8 cellular contexts compared by ENCODE assay signal in genomic region chr3:11513125-11513816, GRCh38.
DNase-seq lines count a peak whose midpoint lies in the region; ATAC-seq and TF ChIP-seq lines count a peak whose summit lies in the region.
"Not testable (repeated sequence)": the region's sequence is repeated elsewhere in the genome, so short reads cannot be mapped to it uniquely, and the experiment has no call there.

No MANE protein-coding gene starts in this region.

- TF ChIP-seq POLR2A in heart left ventricle (IDR thresholded peaks at IDR 0.05); stomach (IDR thresholded peaks at IDR 0.05); upper lobe of left lung (IDR thresholded peaks at IDR 0.05): not testable (repeated sequence)

- not testable (repeated sequence) for H3K36me3 ChIP-seq in ACC112 (ENCODE audit: insufficient read depth, low read length); SK-N-SH (replicated peaks in 1 of 2; ENCODE audit: control insufficient read depth in 1 of 2, insufficient read depth in 2 of 2, low read length in 1 of 2); heart left ventricle; lower lobe of right lung; stomach; upper lobe of left lung

- H3K27me3 ChIP-seq in ACC112 (ENCODE audit: insufficient read depth, low read length); SK-N-SH (ENCODE audit: insufficient read depth); heart left ventricle; lower lobe of right lung (ENCODE audit: low read depth); stomach; upper lobe of left lung: not testable (repeated sequence)

- H4K20me1 ChIP-seq in SK-N-SH (ENCODE audit: insufficient read depth): not testable (repeated sequence)

- not testable (repeated sequence) for ATAC-seq in heart left ventricle; lower lobe of right lung; upper lobe of left lung (ENCODE audit: low FRiP score in 2 of 2)

- WGBS in SK-N-SH (ENCODE audit: low lambda C conversion rate): 93% methylated on average over 2 of the region's 27 CpGs
- 76 to 84% (median 80%) methylated on average over 21 to 27 of the region's 27 CpGs for WGBS in heart left ventricle, 4 donors
- 80 to 97% (median 91%) methylated on average over 16 to 27 of the region's 27 CpGs for WGBS in stomach, 5 donors
- 60 to 71% methylated on average over 1 to 21 of the region's 27 CpGs for WGBS in upper lobe of left lung, 2 donors

- not testable (repeated sequence) for TF ChIP-seq EP300 in SK-N-SH (IDR thresholded peaks at IDR 0.05; ENCODE audit: borderline replicate concordance in 1 of 2, low read depth in 1 of 2, low read length in 1 of 2); stomach (IDR thresholded peaks at IDR 0.05); upper lobe of left lung (IDR thresholded peaks at IDR 0.05)

- not testable (repeated sequence) for DNase-seq in SK-N-SH; heart left ventricle; lower lobe of right lung; osteocyte (ENCODE audit: extremely low spot score, unreplicated experiment); stomach
- peak in 1 of 2 donors; percentile 60 for DNase-seq in upper lobe of left lung

- H3K4me3 ChIP-seq in ACC112 (ENCODE audit: low read depth, low read length); SK-N-SH (ENCODE audit: low read depth in 2 of 2, low read length in 1 of 2); heart left ventricle; lower lobe of right lung; stomach; upper lobe of left lung: not testable (repeated sequence)

- not testable (repeated sequence) for H3K4me3 Mint-ChIP-seq in dendritic cell treated with granulocyte-macrophage colony-stimulating factor and Interleukin-4, amounts not matched to agents 40 ng/mL and 50 ng/mL, for 4 days; osteocyte (ENCODE audit: unreplicated experiment)

- peaks cover 34% of the 10 kb centered on the region for H3F3A ChIP-seq in SK-N-SH (replicated peaks; ENCODE audit: insufficient read depth)

- peaks cover 38% of the 10 kb centered on the region for H3K4me1 ChIP-seq in ACC112 (ENCODE audit: control insufficient read depth, insufficient read depth, low read length, unreplicated experiment)
- H3K4me1 ChIP-seq in SK-N-SH (ENCODE audit: control insufficient read depth in 1 of 2, insufficient read depth in 2 of 2, low read depth in 1 of 2, low read length in 1 of 2): peaks cover 22 to 42% of the 10 kb centered on the region in 2 experiments
- peaks cover 8 to 50% (median 40%) of the 10 kb centered on the region in 12 donors for H3K4me1 ChIP-seq in heart left ventricle
- H3K4me1 ChIP-seq in lower lobe of right lung: peaks cover 44% of the 10 kb centered on the region
- peaks cover 38 to 50% (median 45%) of the 10 kb centered on the region in 4 donors for H3K4me1 ChIP-seq in stomach
- H3K4me1 ChIP-seq in upper lobe of left lung: peaks cover 32 to 42% (median 40%) of the 10 kb centered on the region in 4 donors

- not testable (repeated sequence) for H2AFZ ChIP-seq in ACC112 (ENCODE audit: low read length, unreplicated experiment); SK-N-SH (ENCODE audit: low read depth)

- peak overlapping the region; percentile 21; the same call in 1 of the 2 replicates for H3K9ac ChIP-seq in SK-N-SH

- H3K9me2 ChIP-seq in SK-N-SH: not testable (repeated sequence)

- peak overlapping the region; percentile 43 for H3K4me2 ChIP-seq in SK-N-SH

- TF ChIP-seq RAD21 in SK-N-SH (IDR thresholded peaks at IDR 0.05; ENCODE audit: low read length): not testable (repeated sequence)

- peak overlapping the region; percentile 77 for H3K27ac Mint-ChIP-seq in dendritic cell treated with granulocyte-macrophage colony-stimulating factor and Interleukin-4, amounts not matched to agents 40 ng/mL and 50 ng/mL, for 4 days
- H3K27ac Mint-ChIP-seq in osteocyte (ENCODE audit: unreplicated experiment): peak overlapping the region; percentile 92

- intact Hi-C loops in dendritic cell treated with granulocyte-macrophage colony-stimulating factor and Interleukin-4, amounts not matched to agents 40 ng/mL and 50 ng/mL, for 4 days (cut with micrococcal nuclease): loop anchor here (10.0 kb wide), 1 partner anchor 128 kb away; no protein-coding TSS in a partner anchor
- intact Hi-C loops in heart left ventricle (cut with DNase I): loop anchor here in 1 of 10 donors (5.0 kb wide), 1 partner anchor 129 kb away; the partner anchor contains the start of gene VGLL4
- intact Hi-C loops in lower lobe of right lung (cut with DNase I); stomach (cut with DNase I; ENCODE audit: low total_unique reads): not testable (repeated sequence)

- H3K9me3 ChIP-seq in SK-N-SH, heart left ventricle, lower lobe of right lung, stomach, upper lobe of left lung: not testable (repeated sequence)

- not testable (repeated sequence) for H3K79me2 ChIP-seq in ACC112 (ENCODE audit: control insufficient read depth, insufficient read depth, low read length, unreplicated experiment); SK-N-SH (ENCODE audit: insufficient read depth)

- CTCF ChIA-PET in SK-N-SH (lab: Yijun Ruan, JAX): not testable (repeated sequence)

- H3K27ac ChIP-seq in ACC112 (ENCODE audit: low read depth, low read length): peak overlapping the region; percentile 70
- peak overlapping the region in 1 of 2 experiments; percentile 93; a peak in 2 of 4 replicates for H3K27ac ChIP-seq in SK-N-SH (ENCODE audit: low read depth in 2 of 2, low read length in 1 of 2)
- H3K27ac ChIP-seq in heart left ventricle: peak overlapping the region; percentile 13 to 79 (median 60)
- H3K27ac ChIP-seq in lower lobe of right lung: peak overlapping the region; percentile 53
- H3K27ac ChIP-seq in stomach: peak overlapping the region; percentile 24 to 84 (median 73)
- H3K27ac ChIP-seq in upper lobe of left lung: peak overlapping the region; percentile 29 to 77 (median 56)

- H3K27me3 Mint-ChIP-seq in dendritic cell treated with granulocyte-macrophage colony-stimulating factor and Interleukin-4, amounts not matched to agents 40 ng/mL and 50 ng/mL, for 4 days; osteocyte (ENCODE audit: unreplicated experiment): not testable (repeated sequence)

- TF ChIP-seq CTCF in SK-N-SH (IDR thresholded peaks at IDR 0.05); heart left ventricle (IDR thresholded peaks at IDR 0.05); lower lobe of right lung (IDR thresholded peaks at IDR 0.05); osteocyte (IDR thresholded peaks at IDR 0.05); stomach (IDR thresholded peaks at IDR 0.05); upper lobe of left lung (IDR thresholded peaks at IDR 0.05): not testable (repeated sequence)

- peaks cover 28% of the 10 kb centered on the region for H3K36me3 Mint-ChIP-seq in dendritic cell treated with granulocyte-macrophage colony-stimulating factor and Interleukin-4, amounts not matched to agents 40 ng/mL and 50 ng/mL, for 4 days (ENCODE audit: low read depth)
- not testable (repeated sequence) for H3K36me3 Mint-ChIP-seq in osteocyte (ENCODE audit: unreplicated experiment)

- H3K9me3 Mint-ChIP-seq in dendritic cell treated with granulocyte-macrophage colony-stimulating factor and Interleukin-4, amounts not matched to agents 40 ng/mL and 50 ng/mL, for 4 days; osteocyte (ENCODE audit: unreplicated experiment): not testable (repeated sequence)

- POLR2A ChIA-PET in SK-N-SH (lab: Yijun Ruan, JAX): not testable (repeated sequence)

- peaks cover 72% of the 10 kb centered on the region for H3K4me1 Mint-ChIP-seq in dendritic cell treated with granulocyte-macrophage colony-stimulating factor and Interleukin-4, amounts not matched to agents 40 ng/mL and 50 ng/mL, for 4 days (ENCODE audit: low read depth)
- peaks cover 64% of the 10 kb centered on the region for H3K4me1 Mint-ChIP-seq in osteocyte (ENCODE audit: unreplicated experiment)
